ENCODE assay signal across 24 cellular contexts in the genomic region with DNA sequence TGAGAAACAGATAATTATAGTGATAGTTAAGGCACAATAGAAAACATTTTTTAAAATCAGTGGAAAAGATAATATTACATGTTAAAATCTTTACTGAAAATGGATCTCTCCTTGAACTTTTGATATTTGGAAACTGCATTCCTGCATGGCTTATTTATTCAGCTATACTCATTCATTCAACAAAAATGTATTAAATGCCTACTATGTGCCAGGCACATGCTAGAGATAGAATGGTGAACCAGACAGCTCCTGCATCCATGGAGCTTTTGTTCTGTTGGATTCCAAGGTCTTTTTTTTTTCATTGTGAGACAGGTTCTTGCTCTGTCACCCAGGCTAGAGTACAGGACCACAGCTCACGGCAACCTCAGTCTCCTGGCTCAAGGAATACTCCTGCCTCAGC.
"Had no signal": no experiment of that assay in that cellular context is flagged by ENCODE, and none has a peak within 500 bp of the region (broad histone marks: within the 10 kb centered on the region; RNA-seq: fewer than 3 reads in every experiment).

No MANE protein-coding gene starts in this region.

- H3K27ac ChIP-seq: coronary artery, foreskin keratinocyte, left ventricle myocardium inferior, prostate gland had no signal

- H3K27me3 ChIP-seq: foreskin keratinocyte, upper lobe of left lung had no signal

- H3K4me3 ChIP-seq: coronary artery, left ventricle myocardium inferior, prostate gland, upper lobe of left lung had no signal

- H3K4me1 ChIP-seq: prostate gland had no signal

- H3K27me3 Mint-ChIP-seq: activated naive CD8-positive, alpha-beta T cell treated with anti-CD3 and anti-CD28 coated beads, Interleukin-2, amount 10 ng/mL, durations not matched to agents 7 days and 5 days; effector memory CD8-positive, alpha-beta T cell; T-helper 17 cell had no signal

- DNase-seq: activated CD4-positive, alpha-beta T cell treated with anti-CD3 and anti-CD28 coated beads for 48 hours; activated CD8-positive, alpha-beta memory T cell treated with anti-CD3 and anti-CD28 coated beads, Interleukin-2, amount 50 U/mL, for 4 hours; activated CD8-positive, alpha-beta T cell treated with anti-CD3 and anti-CD28 coated beads, Interleukin-2, amount 10 ng/mL, durations not matched to agents 7 days and 5 days; activated gamma-delta T cell treated with Interleukin-2 at 50 U/mL for 16 hours; activated naive CD8-positive, alpha-beta T cell treated with anti-CD3 and anti-CD28 coated beads, Interleukin-2, amount 10 ng/mL, durations not matched to agents 7 days and 5 days; activated T-cell treated with anti-CD3 and anti-CD28 coated beads, Interleukin-2, amount 50 U/mL, for 72 hours; central memory CD4-positive, alpha-beta T cell; effector memory CD8-positive, alpha-beta T cell; foreskin keratinocyte; glutamatergic neuron; hypothalamus; kidney; left ventricle myocardium inferior; right cardiac atrium; small intestine; stimulated activated CD4-positive, alpha-beta T cell treated with anti-CD3 and anti-CD28 coated beads, Interleukin-4, amount 100 ng/mL, for 4 hours; stimulated activated CD8-positive, alpha-beta memory T cell treated with anti-CD3 and anti-CD28 coated beads, Interleukin-4, amount 100 ng/mL, for 48 hours; stimulated activated naive CD8-positive, alpha-beta T cell treated with anti-CD3 and anti-CD28 coated beads, Interleukin-15, Interleukin-2, amounts not matched to agents 100 U/mL and 50 U/mL, for 24 hours; T-helper 17 cell; upper lobe of left lung had no signal

- H3K4me3 Mint-ChIP-seq: activated CD8-positive, alpha-beta T cell treated with anti-CD3 and anti-CD28 coated beads, Interleukin-2, amount 10 ng/mL, durations not matched to agents 7 days and 5 days; activated naive CD8-positive, alpha-beta T cell treated with anti-CD3 and anti-CD28 coated beads, Interleukin-2, amount 10 ng/mL, durations not matched to agents 7 days and 5 days; activated T-cell treated with anti-CD3 and anti-CD28 coated beads, Interleukin-2, amount 50 U/mL, for 72 hours; brain; effector memory CD8-positive, alpha-beta T cell; nephron; T-helper 17 cell had no signal

- H3K36me3 ChIP-seq: prostate gland had no signal

- H3K9me3 ChIP-seq: left ventricle myocardium inferior, prostate gland, upper lobe of left lung had no signal

- ATAC-seq: activated CD8-positive, alpha-beta T cell treated with anti-CD3 and anti-CD28 coated beads, Interleukin-2, amount 10 ng/mL, durations not matched to agents 7 days and 5 days; activated T-cell treated with anti-CD3 and anti-CD28 coated beads, Interleukin-2, amount 50 U/mL, for 72 hours; effector memory CD8-positive, alpha-beta T cell; foreskin keratinocyte; right cardiac atrium; stimulated activated naive CD8-positive, alpha-beta T cell treated with anti-CD3 and anti-CD28 coated beads, Interleukin-15, Interleukin-2, amounts not matched to agents 100 U/mL and 50 U/mL, for 24 hours; T-helper 17 cell had no signal

- H3K27ac Mint-ChIP-seq: activated CD8-positive, alpha-beta T cell treated with anti-CD3 and anti-CD28 coated beads, Interleukin-2, amount 10 ng/mL, durations not matched to agents 7 days and 5 days; activated naive CD8-positive, alpha-beta T cell treated with anti-CD3 and anti-CD28 coated beads, Interleukin-2, amount 10 ng/mL, durations not matched to agents 7 days and 5 days; effector memory CD8-positive, alpha-beta T cell; nephron; T-helper 17 cell had no signal

- H3K9me3 Mint-ChIP-seq: activated naive CD8-positive, alpha-beta T cell treated with anti-CD3 and anti-CD28 coated beads, Interleukin-2, amount 10 ng/mL, durations not matched to agents 7 days and 5 days; activated T-cell treated with anti-CD3 and anti-CD28 coated beads, Interleukin-2, amount 50 U/mL, for 72 hours; brain; effector memory CD8-positive, alpha-beta T cell; nephron had no signal
